9 cellular contexts compared by ENCODE assay signal in the genomic region with DNA sequence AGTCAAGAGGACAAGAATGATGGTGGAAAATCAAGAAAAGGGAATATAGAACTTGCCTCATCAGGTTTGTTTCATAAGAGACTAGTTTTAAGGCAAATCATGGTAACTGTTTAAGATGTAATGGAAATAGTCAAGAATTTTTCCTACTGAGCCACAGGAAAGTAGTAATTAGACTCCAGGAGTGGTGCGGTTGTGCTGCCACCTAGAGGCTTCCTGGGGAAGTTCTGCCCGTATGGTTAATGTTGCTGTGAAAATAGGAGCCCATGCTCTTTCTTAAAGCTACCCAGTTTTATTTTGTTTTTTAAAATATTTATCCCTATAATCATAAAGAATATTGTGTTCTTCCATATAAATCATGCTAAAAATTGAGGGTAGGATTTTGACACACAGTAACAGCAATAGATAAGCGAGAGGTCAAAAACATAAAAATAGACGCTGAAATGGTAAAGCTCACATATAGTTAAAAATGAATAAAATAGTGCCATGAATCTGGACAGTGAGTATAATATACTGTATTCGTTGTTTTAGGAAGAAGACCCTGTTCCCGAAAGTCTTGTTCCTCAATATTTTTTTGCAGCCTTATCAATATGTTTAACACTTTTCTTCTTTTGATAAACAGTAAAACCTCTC.
DNase-seq lines count a peak whose midpoint lies in the region; ATAC-seq and TF ChIP-seq lines count a peak whose summit lies in the region.
"Had no signal": no experiment of that assay in that cellular context is flagged by ENCODE, and none has a peak within 500 bp of the region (broad histone marks: within the 10 kb centered on the region; RNA-seq: fewer than 3 reads in every experiment).

No MANE protein-coding gene starts in this region.

- no peak overlapping the region for H3K14ac ChIP-seq in neuronal stem cell (ENCODE audit: low read length)

- CTCF ChIA-PET in activated CD8-positive, alpha-beta T cell treated with anti-CD3 and anti-CD28 coated beads for 36 hours (lab: Charles Lee), result interaction anchor here (0.6 to 4.9 kb wide), 24 partner anchors 8 to 810 kb away, joined by 3 to 65 read pairs (median 4); no protein-coding TSS in a partner anchor

- no peak overlapping the region for H2BK120ac ChIP-seq in neuronal stem cell (ENCODE audit: low read depth, low read length)

- ATAC-seq in HG02588 (IDR thresholded peaks at IDR 0.05; ENCODE audit: unreplicated experiment), result peak; percentile 72
- no peak for ATAC-seq in activated CD8-positive, alpha-beta T cell treated with anti-CD3 and anti-CD28 coated beads for 36 hours
- ATAC-seq in HG03439 (IDR thresholded peaks at IDR 0.05; ENCODE audit: unreplicated experiment), result no peak

- no peak overlapping the region for H4K8ac ChIP-seq in neuronal stem cell (ENCODE audit: low read depth, low read length)

- H3K27ac ChIP-seq in neuronal stem cell (replicated peaks; ENCODE audit: low read length), result no peak overlapping the region
- H3K27ac ChIP-seq: BLaER1 treated with 17β-estradiol and CSF1 and Interleukin-3, amounts not matched to agents 10 nM and 100 nM had no signal

- intact Hi-C loops in activated CD8-positive, alpha-beta T cell treated with anti-CD3 and anti-CD28 coated beads for 36 hours (cut with micrococcal nuclease), result loop anchor here (1.0 to 10.0 kb wide), 2 partner anchors 380 to 727 kb away; no protein-coding TSS in a partner anchor

- no CpG with 5 or more reads among the region's 6 CpGs for WGBS in neuronal stem cell (ENCODE audit: extremely low coverage in 2 of 2, insufficient read length in 2 of 2, insufficient replicate concordance in 1 of 2), 2 donors

- no peaks in the 10 kb centered on the region for H3K9me3 ChIP-seq in neuronal stem cell (replicated peaks in 1 of 2; ENCODE audit: control insufficient read depth in 2 of 2, insufficient read depth in 1 of 2, low read depth in 1 of 2, low read length in 2 of 2)
- H3K9me3 ChIP-seq: BLaER1 treated with 17β-estradiol and CSF1 and Interleukin-3, amounts not matched to agents 10 nM and 100 nM had no signal

- DNase-seq in NCI-H1417 (lab: John Stamatoyannopoulos, UW), result peak; percentile 21 to 78 (median 71)
- no peak for DNase-seq in NCI-H1417 treated with DMSO at 0.1 percent for 48 hours (lab: John Stamatoyannopoulos, UW)
- DNase-seq in NCI-H345 treated with DMSO at 0.1 percent for 48 hours (lab: John Stamatoyannopoulos, UW; ENCODE audit: unreplicated experiment), result peak; percentile 17
- peak; percentile 64 for DNase-seq in activated CD8-positive, alpha-beta T cell treated with anti-CD3 and anti-CD28 coated beads for 36 hours
- peak; percentile 65 for DNase-seq in fibroblast of peridontal ligament (ENCODE audit: extremely low read depth)
- DNase-seq in neuronal stem cell (ENCODE audit: low spot score), result peak; percentile 48

- H4K91ac ChIP-seq in neuronal stem cell (ENCODE audit: low read depth, low read length, poor library complexity), result no peak overlapping the region

- H3K4ac ChIP-seq in neuronal stem cell (ENCODE audit: low read length), result no peak overlapping the region

- H2AK5ac ChIP-seq in neuronal stem cell (ENCODE audit: low read depth, low read length), result no peak overlapping the region

- peak; percentile 88 for TF ChIP-seq CTCF in activated CD8-positive, alpha-beta T cell treated with anti-CD3 and anti-CD28 coated beads for 36 hours (IDR thresholded peaks at IDR 0.05)

- no peak overlapping the region for H3K4me3 ChIP-seq in neuronal stem cell (ENCODE audit: low read length in 2 of 2)
- H3K4me3 ChIP-seq: BLaER1 treated with 17β-estradiol and CSF1 and Interleukin-3, amounts not matched to agents 10 nM and 100 nM had no signal

- H3K27ac Mint-ChIP-seq in activated CD8-positive, alpha-beta T cell treated with anti-CD3 and anti-CD28 coated beads for 36 hours, result no peak overlapping the region

- H3K4me2 ChIP-seq in neuronal stem cell (ENCODE audit: insufficient read depth, low read length, poor library complexity, severe bottlenecking), result no peak overlapping the region
- H3K4me2 ChIP-seq: BLaER1 treated with 17β-estradiol and CSF1 and Interleukin-3, amounts not matched to agents 10 nM and 100 nM had no signal

- H3K79me1 ChIP-seq in neuronal stem cell (ENCODE audit: low read depth, low read length), result no peaks in the 10 kb centered on the region

- no peak overlapping the region for H3K9ac ChIP-seq in neuronal stem cell (ENCODE audit: low read depth, low read length, poor library complexity)
- H3K9ac ChIP-seq: BLaER1 treated with 17β-estradiol and CSF1 and Interleukin-3, amounts not matched to agents 10 nM and 100 nM had no signal

- H2BK5ac ChIP-seq in neuronal stem cell (ENCODE audit: low read length), result no peak overlapping the region

- H3K27me3 ChIP-seq in neuronal stem cell (ENCODE audit: control insufficient read depth in 3 of 3, insufficient read depth in 3 of 3, low read depth in 1 of 3, low read length in 3 of 3), result no peaks in the 10 kb centered on the region
- H3K27me3 ChIP-seq: BLaER1 treated with 17β-estradiol and CSF1 and Interleukin-3, amounts not matched to agents 10 nM and 100 nM had no signal

- H3K27me3 Mint-ChIP-seq in activated CD8-positive, alpha-beta T cell treated with anti-CD3 and anti-CD28 coated beads for 36 hours, result peaks cover 12% of the 10 kb centered on the region

- no peaks in the 10 kb centered on the region for H3K4me1 Mint-ChIP-seq in activated CD8-positive, alpha-beta T cell treated with anti-CD3 and anti-CD28 coated beads for 36 hours (ENCODE audit: low read depth)

- H3K18ac ChIP-seq in neuronal stem cell (ENCODE audit: low read length), result no peak overlapping the region

- peaks cover 0 to 3% of the 10 kb centered on the region in 2 donors for H3K4me1 ChIP-seq in neuronal stem cell (ENCODE audit: control insufficient read depth in 2 of 2, insufficient read depth in 1 of 2, low read depth in 1 of 2, low read length in 2 of 2)
- H3K4me1 ChIP-seq: BLaER1 treated with 17β-estradiol and CSF1 and Interleukin-3, amounts not matched to agents 10 nM and 100 nM had no signal

- no peak overlapping the region for H2BK12ac ChIP-seq in neuronal stem cell (ENCODE audit: low read length)

- no peaks in the 10 kb centered on the region for H3K9me3 Mint-ChIP-seq in activated CD8-positive, alpha-beta T cell treated with anti-CD3 and anti-CD28 coated beads for 36 hours

- POLR2A ChIA-PET in activated CD8-positive, alpha-beta T cell treated with anti-CD3 and anti-CD28 coated beads for 36 hours (lab: Charles Lee), result no interaction called here

- peaks cover 0 to 7% of the 10 kb centered on the region in 2 donors for H3K36me3 ChIP-seq in neuronal stem cell (replicated peaks in 1 of 2; ENCODE audit: control insufficient read depth in 2 of 2, insufficient read depth in 2 of 2, low read length in 2 of 2)
- H3K36me3 ChIP-seq: BLaER1 treated with 17β-estradiol and CSF1 and Interleukin-3, amounts not matched to agents 10 nM and 100 nM had no signal

- H3K4me3 Mint-ChIP-seq in activated CD8-positive, alpha-beta T cell treated with anti-CD3 and anti-CD28 coated beads for 36 hours, result no peak overlapping the region

- H2AFZ ChIP-seq in neuronal stem cell (ENCODE audit: low read length), result no peak overlapping the region

- H3K23ac ChIP-seq in neuronal stem cell (ENCODE audit: low read depth, low read length, poor library complexity), result no peak overlapping the region

- H3K36me3 Mint-ChIP-seq in activated CD8-positive, alpha-beta T cell treated with anti-CD3 and anti-CD28 coated beads for 36 hours (ENCODE audit: low read depth), result no peaks in the 10 kb centered on the region

- H2BK15ac ChIP-seq in neuronal stem cell (ENCODE audit: low read length), result no peak overlapping the region
